In the genomic region with DNA sequence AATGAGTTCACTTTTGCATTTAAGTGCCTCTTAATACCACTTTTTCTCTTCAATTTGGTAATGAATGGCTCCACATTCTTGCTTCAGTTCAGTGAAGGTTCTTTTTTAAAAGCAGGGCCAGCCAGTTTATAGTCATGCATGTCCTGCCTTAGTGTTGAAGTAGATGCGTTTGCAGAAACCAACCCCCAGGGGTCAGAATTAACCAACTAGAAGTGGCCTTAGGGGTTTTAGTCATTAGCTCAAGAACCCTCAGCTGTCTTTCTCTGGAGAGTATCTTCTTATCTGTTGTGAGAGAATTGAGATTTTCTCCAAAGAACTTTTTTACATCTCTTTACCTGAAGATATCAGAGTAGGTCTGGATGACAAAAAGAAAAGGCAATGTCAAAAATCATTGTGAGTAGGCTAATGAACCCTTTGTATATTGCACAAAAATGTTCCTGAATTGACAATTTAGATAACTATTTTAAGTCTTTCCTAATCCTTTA, we compare ENCODE assay signal across 8 cellular contexts.
DNase-seq lines count a peak whose midpoint lies in the region; ATAC-seq and TF ChIP-seq lines count a peak whose summit lies in the region.

No MANE protein-coding gene starts in this region.

- TF ChIP-seq POLR2A in body of pancreas (IDR thresholded peaks at IDR 0.05) = no peak

- H3K4me2 ChIP-seq in PC-9 = no peak overlapping the region

- POLR2A ChIA-PET in BJ (lab: Charles Lee) (no interaction called here), PC-9 (lab: Charles Lee; ENCODE audit: unreplicated experiment) (interaction anchor here (0.7 kb wide), 1 partner anchor 10 kb away, joined by 6 read pairs; no protein-coding TSS in a partner anchor)

- no TSS peak for BruUV-seq in PC-9 (replicated peaks; lab: Mats Ljungman, UMichigan)

- H3F3A ChIP-seq in PC-9 (ENCODE audit: insufficient read depth, low read depth) = no peaks in the 10 kb centered on the region

- CTCF ChIA-PET in BJ (lab: Yijun Ruan, JAX) (interaction anchor here (0.7 to 10.1 kb wide), 13 partner anchors 8 to 217 kb away, joined by 3 to 133 read pairs (median 3); no protein-coding TSS in a partner anchor), PC-9 (lab: Charles Lee) (interaction anchor here (0.6 to 1.9 kb wide), 5 partner anchors 54 to 221 kb away, joined by 3 to 22 read pairs (median 4); a partner anchor contains a TSS)

- DNase-seq in BJ (ENCODE audit: low read depth) (peak; percentile 38), PC-9 (peak; percentile 50 to 60), body of pancreas (peak; percentile 28 to 57 (median 41)), iPS-NIHi11 (ENCODE audit: low spot score) (peak; percentile 79), omental fat pad (ENCODE audit: low spot score) (no peak)
- peak; percentile 19 for DNase-seq in stimulated activated CD4-positive, alpha-beta T cell treated with anti-CD3 and anti-CD28 coated beads, Interleukin-4, amount 100 ng/mL, for 24 hours

- H3K9me2 ChIP-seq in PC-9 (ENCODE audit: insufficient read depth) = no peaks in the 10 kb centered on the region

- H3K27ac ChIP-seq in PC-9 = no peak overlapping the region
- no peak overlapping the region for H3K27ac ChIP-seq in body of pancreas

- intact Hi-C loops in PC-9 (cut with micrococcal nuclease; ENCODE audit: unreplicated experiment) = loop anchor here (1.0 to 10.0 kb wide), 9 partner anchors 154 to 1198 kb away; a partner anchor contains a TSS
- intact Hi-C loops in body of pancreas (cut with DNase I) = no loop called here

- TF ChIP-seq CTCF in BJ (IDR thresholded peaks at IDR 0.05; ENCODE audit: insufficient read depth, low read depth, low read length) (peak; percentile 77), LNCAP (IDR thresholded peaks at IDR 0.05) (peak; percentile 77), PC-9 (conservative IDR thresholded peaks at IDR 0.05) (peak; percentile 75), body of pancreas (IDR thresholded peaks at IDR 0.05) (peak in 6 of 7 experiments; percentile 20 to 54 (median 48)), omental fat pad (IDR thresholded peaks at IDR 0.05) (no peak)

- no peak overlapping the region for H2AFZ ChIP-seq in PC-9

- H4K20me1 ChIP-seq in PC-9 (ENCODE audit: insufficient read depth) = no peaks in the 10 kb centered on the region

- peaks cover 2% of the 10 kb centered on the region; the same call in 1 of the 2 replicates for H3K27me3 ChIP-seq in BJ (ENCODE audit: control insufficient read depth, insufficient read depth, low read length)
- H3K27me3 ChIP-seq in PC-9 (ENCODE audit: insufficient read depth, low read depth) = no peaks in the 10 kb centered on the region; the same call in 1 of the 2 replicates
- no peaks in the 10 kb centered on the region for H3K27me3 ChIP-seq in body of pancreas

- H3K36me3 ChIP-seq in BJ (ENCODE audit: control insufficient read depth, insufficient read depth, low read length) = no peaks in the 10 kb centered on the region
- H3K36me3 ChIP-seq in PC-9 (ENCODE audit: low read depth) = no peaks in the 10 kb centered on the region
- no peaks in the 10 kb centered on the region for H3K36me3 ChIP-seq in body of pancreas (replicated peaks in 1 of 2; ENCODE audit: insufficient read depth in 1 of 2, low read depth in 2 of 2)

- H3K4me3 ChIP-seq in BJ (ENCODE audit: low read depth, low read length) = no peak overlapping the region
- H3K4me3 ChIP-seq in PC-9 = no peak overlapping the region
- H3K4me3 ChIP-seq in body of pancreas = no peak overlapping the region

- no peaks in the 10 kb centered on the region for H3K9me3 ChIP-seq in PC-9 (ENCODE audit: insufficient read depth, low read depth)
- no peaks in the 10 kb centered on the region for H3K9me3 ChIP-seq in body of pancreas

- ATAC-seq in GM18502 (IDR thresholded peaks at IDR 0.05; ENCODE audit: poor library complexity, unreplicated experiment) (peak; percentile 65), body of pancreas (peak; percentile 58), omental fat pad (ENCODE audit: low FRiP score) (no peak)

- 3 to 5% methylated on average over 1 of the region's 1 CpG for WGBS in body of pancreas, 2 donors

- no peaks in the 10 kb centered on the region for H3K79me2 ChIP-seq in PC-9 (ENCODE audit: low read depth)

- H3K4me1 ChIP-seq in PC-9 (replicated peaks; ENCODE audit: insufficient read depth) (no peaks in the 10 kb centered on the region), body of pancreas (no peaks in the 10 kb centered on the region)

Comparison
In these comparisons a context has a peak if more than half of its experiments do, and no peak if none do; other contexts are left out.
1. CTCF ChIP-seq: peak in BJ (single experiment), LNCAP (single experiment), PC-9 (single experiment) and body of pancreas (6 of 7); none in omental fat pad (0 of 3).